Comparison of ENCODE assay signal across 8 cellular contexts in genomic region chr19:40810649-40811408, GRCh38. TPM values are rescaled to one million over a fixed set of nuclear protein-coding genes. Genes with fewer than 3 reads are reported as not detected.
DNase-seq lines count a peak whose midpoint lies in the region; ATAC-seq and TF ChIP-seq lines count a peak whose summit lies in the region.
"Not testable (repeated sequence)": the region's sequence is repeated elsewhere in the genome, so short reads cannot be mapped to it uniquely, and the experiment has no call there.

No MANE protein-coding gene starts in this region.

- not testable (repeated sequence) for H3K9me2 ChIP-seq in SU-DHL-6 (replicated peaks; ENCODE audit: insufficient read depth, low read length)

- peaks cover 73% of the 10 kb centered on the region for H3K36me3 Mint-ChIP-seq in Caco-2 (ENCODE audit: insufficient read depth, unreplicated experiment)
- peaks cover 11% of the 10 kb centered on the region for H3K36me3 Mint-ChIP-seq in activated naive CD8-positive, alpha-beta T cell treated with anti-CD3 and anti-CD28 coated beads, Interleukin-2, amount 50 U/mL, for 24 hours (ENCODE audit: low read depth)

- DNase-seq in Caco-2 (peak; percentile 94 to 96), LoVo (ENCODE audit: low spot score) (peak; percentile 66), fibroblast of peridontal ligament (ENCODE audit: extremely low read depth) (peak; percentile 64), mesenteric fat pad (ENCODE audit: low spot score) (peak; percentile 94)
- peak; percentile 65 for DNase-seq in activated naive CD8-positive, alpha-beta T cell treated with anti-CD3 and anti-CD28 coated beads, Interleukin-2, amount 50 U/mL, for 24 hours
- DNase-seq in stimulated activated CD8-positive, alpha-beta memory T cell treated with anti-CD3 and anti-CD28 coated beads, Interleukin-4, amount 100 ng/mL, for 48 hours, result peak; percentile 61

- H3K4me3 ChIP-seq in Caco-2 (ENCODE audit: low read depth, low read length) (peak overlapping the region; percentile 33), SU-DHL-6 (ENCODE audit: insufficient read depth, low read length, poor library complexity, severe bottlenecking) (peak overlapping the region; percentile 33)

- peaks cover 17% of the 10 kb centered on the region for H3K4me1 ChIP-seq in Caco-2

- H2AFZ ChIP-seq in SU-DHL-6 (ENCODE audit: low read depth, low read length, severe bottlenecking), result not testable (repeated sequence)

- H3K36me3 ChIP-seq in Caco-2 (ENCODE audit: control insufficient read depth, insufficient read depth, low read length), result peaks cover 13% of the 10 kb centered on the region
- not testable (repeated sequence) for H3K36me3 ChIP-seq in SU-DHL-6 (ENCODE audit: low read length)

- TF ChIP-seq CTCF in Caco-2 (IDR thresholded peaks at IDR 0.05; ENCODE audit: insufficient read depth in 1 of 2, low read depth in 1 of 2, low read length in 1 of 2, severe bottlenecking in 1 of 2, unreplicated experiment in 1 of 2); SU-DHL-6 (IDR thresholded peaks at IDR 0.05; ENCODE audit: insufficient read depth, low read length, poor library complexity, severe bottlenecking): not testable (repeated sequence)

- not testable (repeated sequence) for H3K27me3 ChIP-seq in Caco-2 (replicated peaks; ENCODE audit: control insufficient read depth, insufficient read depth, low read length); SU-DHL-6 (ENCODE audit: low read length)

- H3K79me2 ChIP-seq in SU-DHL-6 (ENCODE audit: insufficient read depth, low read length), result peaks cover 15% of the 10 kb centered on the region; the same call in 1 of the 2 replicates

- not testable (repeated sequence) for H3K27ac ChIP-seq in SU-DHL-6 (ENCODE audit: low read depth, low read length)

- H3K4me2 ChIP-seq in SU-DHL-6 (ENCODE audit: low read depth, low read length, poor library complexity, severe bottlenecking), result peak overlapping the region; percentile 48

- BruUV-seq in Caco-2 (replicated peaks; lab: Mats Ljungman, UMichigan), result not testable (repeated sequence)

- peaks cover 47% of the 10 kb centered on the region for H3K4me1 Mint-ChIP-seq in Caco-2 (ENCODE audit: low read depth, unreplicated experiment)
- H3K4me1 Mint-ChIP-seq in activated naive CD8-positive, alpha-beta T cell treated with anti-CD3 and anti-CD28 coated beads, Interleukin-2, amount 50 U/mL, for 24 hours, result peaks cover 53% of the 10 kb centered on the region

- H4K20me1 ChIP-seq in SU-DHL-6 (ENCODE audit: low read depth, low read length), result not testable (repeated sequence)

- POLR2A ChIA-PET in Caco-2 (lab: Charles Lee), result interaction anchor here (0.7 to 1.3 kb wide), 2 partner anchors 9 to 12 kb away, joined by 3 read pairs; partner anchors contain the start of gene EGLN2

- intact Hi-C loops in Caco-2 (cut with micrococcal nuclease; ENCODE audit: unreplicated experiment), result loop anchor here (1.0 kb wide), 1 partner anchor 110 kb away; no protein-coding TSS in a partner anchor

- peak overlapping the region; percentile 98 for H3K27ac Mint-ChIP-seq in Caco-2 (ENCODE audit: unreplicated experiment)
- H3K27ac Mint-ChIP-seq in activated naive CD8-positive, alpha-beta T cell treated with anti-CD3 and anti-CD28 coated beads, Interleukin-2, amount 50 U/mL, for 24 hours, result peak overlapping the region; percentile 62

- not testable (repeated sequence) for H3F3A ChIP-seq in SU-DHL-6 (ENCODE audit: insufficient read depth)

- CTCF ChIA-PET in Caco-2 (lab: Charles Lee), result interaction anchor here (0.6 to 0.7 kb wide), 3 partner anchors 33 to 150 kb away, joined by 3 to 5 read pairs (median 5); partner anchors contain the start of gene RAB4B

- H3K9ac ChIP-seq in SU-DHL-6 (ENCODE audit: low read length), result not testable (repeated sequence)

- peak overlapping the region; percentile 87 for H3K4me3 Mint-ChIP-seq in Caco-2 (ENCODE audit: unreplicated experiment)
- peak overlapping the region; percentile 81 for H3K4me3 Mint-ChIP-seq in activated naive CD8-positive, alpha-beta T cell treated with anti-CD3 and anti-CD28 coated beads, Interleukin-2, amount 50 U/mL, for 24 hours

- not testable (repeated sequence) for H3K27me3 Mint-ChIP-seq in Caco-2 (ENCODE audit: insufficient read depth, unreplicated experiment); activated naive CD8-positive, alpha-beta T cell treated with anti-CD3 and anti-CD28 coated beads, Interleukin-2, amount 50 U/mL, for 24 hours

- ATAC-seq in GM21619 (IDR thresholded peaks at IDR 0.05; ENCODE audit: unreplicated experiment), result peak; percentile 55
- peak; percentile 76 for ATAC-seq in activated naive CD8-positive, alpha-beta T cell treated with anti-CD3 and anti-CD28 coated beads, Interleukin-2, amount 50 U/mL, for 24 hours

- not testable (repeated sequence) for H3K9me3 Mint-ChIP-seq in Caco-2 (ENCODE audit: unreplicated experiment); activated naive CD8-positive, alpha-beta T cell treated with anti-CD3 and anti-CD28 coated beads, Interleukin-2, amount 50 U/mL, for 24 hours

- H3K9me3 ChIP-seq in Caco-2; SU-DHL-6 (ENCODE audit: insufficient read depth, low read length): not testable (repeated sequence)

RNA-seq across cellular contexts. Expression of gene EGLN2, which starts 11.8 kb away (rescaled TPM):
- total RNA-seq in Caco-2 (2022) (135 and 144 TPM in 2 replicates), mesenteric fat pad (113 TPM)

RNA-seq across cellular contexts. Expression of gene RAB4B, which starts 32.8 kb away (rescaled TPM):
- total RNA-seq in Caco-2 (2022), result 19.9 and 21.5 TPM in 2 replicates
- 26.9 TPM for total RNA-seq in mesenteric fat pad

RNA-seq across cellular contexts. Expression of gene MIA, which starts 35.5 kb away (rescaled TPM):
- total RNA-seq in Caco-2 (2022), result 1.1 and 1.3 TPM in 2 replicates
- not detected for total RNA-seq in mesenteric fat pad

RNA-seq across cellular contexts. Expression of gene CYP2A6, which starts 39.4 kb away (rescaled TPM):
- total RNA-seq in Caco-2 (2022) (not detected in 2 replicates), mesenteric fat pad (0.48 TPM)

RNA-seq across cellular contexts. Expression of gene SNRPA, which starts 59.8 kb away (rescaled TPM):
- total RNA-seq in Caco-2 (2022) (133 and 134 TPM in 2 replicates), mesenteric fat pad (41.3 TPM)
